ENCODE assay signal across 27 cellular contexts in the genomic region with DNA sequence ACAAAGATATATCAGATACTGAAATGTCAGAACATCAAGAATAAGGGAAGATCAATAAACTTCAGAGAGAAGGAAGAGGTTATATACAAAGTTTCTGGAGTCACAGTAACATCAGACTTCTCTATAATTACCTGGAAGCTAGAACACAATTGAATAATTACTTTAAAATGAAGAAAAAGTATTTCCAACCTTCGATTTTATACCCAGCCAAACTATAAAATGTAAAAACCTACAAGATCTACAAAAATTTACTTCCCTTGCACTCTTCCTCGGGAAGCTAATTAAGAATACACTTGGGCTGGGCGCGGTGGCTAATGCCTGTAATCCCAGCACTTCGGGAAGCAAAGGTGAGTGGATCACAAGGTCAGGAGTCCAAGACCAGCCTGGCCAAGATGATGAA.
"Had no signal": no experiment of that assay in that cellular context is flagged by ENCODE, and none has a peak within 500 bp of the region (broad histone marks: within the 10 kb centered on the region; RNA-seq: fewer than 3 reads in every experiment).

No MANE protein-coding gene starts in this region.

- FAIRE-seq: colon, endometrium, endothelial cell of umbilical vein had no signal

- H3K9me3 ChIP-seq: colonic mucosa, gastrocnemius medialis had no signal

- H3K36me3 ChIP-seq: colonic mucosa, esophagus muscularis mucosa, esophagus squamous epithelium, gastrocnemius medialis, gastroesophageal sphincter, heart left ventricle, heart right ventricle had no signal

- DNase-seq: colonic mucosa; cortex of kidney; dermis blood vessel endothelial cell; dorsolateral prefrontal cortex; effector CD4-positive, alpha-beta T cell; effector CD8-positive, alpha-beta T cell; effector memory CD4-positive, alpha-beta T cell; effector memory CD8-positive, alpha-beta T cell; endodermal cell; erythroblast; esophagus squamous epithelium; foreskin fibroblast; foreskin keratinocyte; foreskin melanocyte; gastrocnemius medialis; glutamatergic neuron; head of caudate nucleus; heart left ventricle; heart right ventricle had no signal

- ATAC-seq: effector memory CD8-positive, alpha-beta T cell; esophagus mucosa; foreskin keratinocyte; gastrocnemius medialis; gastroesophageal sphincter; heart left ventricle; heart right ventricle had no signal

- H3K4me3 ChIP-seq: colonic mucosa, coronary artery, dorsolateral prefrontal cortex, esophagus muscularis mucosa, esophagus squamous epithelium, gastrocnemius medialis, gastroesophageal sphincter, heart left ventricle, heart right ventricle had no signal

- H3K27me3 ChIP-seq: colonic mucosa, dorsolateral prefrontal cortex, esophagus muscularis mucosa, esophagus squamous epithelium, foreskin keratinocyte, gastrocnemius medialis, gastroesophageal sphincter, heart left ventricle, heart right ventricle had no signal

- H3K4me1 ChIP-seq: colonic mucosa, foreskin keratinocyte, gastrocnemius medialis had no signal

- H3K27ac ChIP-seq: colonic mucosa, coronary artery, epithelial cell of prostate, esophagus muscularis mucosa, esophagus squamous epithelium, foreskin keratinocyte, gastrocnemius medialis, gastroesophageal sphincter, heart left ventricle, heart right ventricle had no signal
